10 cellular contexts compared by ENCODE assay signal in the genomic region with DNA sequence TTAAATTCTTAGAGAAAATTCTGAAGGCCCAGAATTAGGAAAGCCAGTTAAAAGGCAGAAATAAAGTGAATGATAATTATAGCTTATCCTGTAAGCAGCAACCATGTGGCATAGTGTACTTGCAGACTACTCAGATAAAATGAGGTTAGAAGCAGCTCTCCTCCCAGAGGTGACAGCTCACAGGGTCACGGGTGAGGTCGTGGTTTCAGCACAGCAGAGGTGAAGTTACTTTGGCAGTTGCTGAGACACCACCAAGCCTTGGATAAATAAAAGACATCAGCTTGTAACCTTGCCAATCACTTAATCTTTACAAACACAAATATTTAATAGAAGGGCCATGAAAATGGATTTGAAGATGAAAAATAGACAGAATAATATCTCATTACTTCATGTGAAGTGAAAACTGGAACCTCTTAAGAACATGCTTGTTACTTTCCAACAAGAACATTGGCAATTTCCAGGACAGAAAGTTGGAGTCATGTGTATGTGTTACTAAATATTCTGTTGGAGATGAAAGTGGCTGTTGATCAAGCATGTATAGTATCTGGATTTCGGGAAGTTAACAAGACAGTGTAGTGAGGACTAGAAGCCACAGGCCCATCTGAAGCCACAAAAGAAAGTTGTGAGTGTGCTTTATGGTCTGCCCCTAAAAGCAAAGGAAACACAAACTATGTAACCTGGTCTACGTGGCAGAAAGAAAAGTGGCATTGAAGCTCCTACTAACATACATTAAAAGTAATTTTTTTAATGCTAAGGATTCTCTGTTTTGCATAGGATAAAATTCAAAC.
DNase-seq lines count a peak whose midpoint lies in the region; ATAC-seq lines count a peak whose summit lies in the region.
"Had no signal": no experiment of that assay in that cellular context is flagged by ENCODE, and none has a peak within 500 bp of the region (broad histone marks: within the 10 kb centered on the region; RNA-seq: fewer than 3 reads in every experiment).

No MANE protein-coding gene starts in this region.

- no peak overlapping the region for H2AFZ ChIP-seq in trophoblast cell (ENCODE audit: insufficient read depth, low read length, poor library complexity)

- no peaks in the 10 kb centered on the region for H3K27me3 ChIP-seq in trophoblast cell (ENCODE audit: insufficient read depth, low read length)

- in situ Hi-C loops in G401 (cut with HindIII; ENCODE audit: low sequenced_read_pairs), result no loop called here

- no peak overlapping the region for H2BK120ac ChIP-seq in trophoblast cell (ENCODE audit: insufficient read depth, low read length, poor library complexity)

- H3K4me2 ChIP-seq in trophoblast cell (ENCODE audit: low read length), result no peak overlapping the region

- H3K4ac ChIP-seq in trophoblast cell (ENCODE audit: low read depth, low read length), result no peak overlapping the region

- intact Hi-C loops in left cardiac atrium (cut with DNase I), result no loop called here

- no peak for DNase-seq in activated CD4-positive, CD25-positive, alpha-beta regulatory T cell treated with anti-CD3 and anti-CD28 coated beads, Interleukin-2, amount 50 U/mL, for 72 hours
- peak; percentile 70 for DNase-seq in activated CD8-positive, alpha-beta memory T cell treated with anti-CD3 and anti-CD28 coated beads, Interleukin-2, amount 50 U/mL, for 48 hours
- DNase-seq in left cardiac atrium, result no peak
- DNase-seq in G401 (ENCODE audit: low spot score), result no peak
- DNase-seq in trophoblast cell, result no peak
- DNase-seq: caudate nucleus, NCI-H1048 had no signal

- no peak overlapping the region for H3K14ac ChIP-seq in trophoblast cell (ENCODE audit: low read length)

- H2BK5ac ChIP-seq in trophoblast cell (ENCODE audit: low read depth, low read length, poor library complexity), result no peak overlapping the region

- peaks cover 26% of the 10 kb centered on the region for H3K4me1 Mint-ChIP-seq in stimulated activated naive CD8-positive, alpha-beta T cell treated with anti-CD3 and anti-CD28 coated beads, Interleukin-15, Interleukin-2, amounts not matched to agents 100 ng/mL and 50 ng/mL, for 24 hours (ENCODE audit: low read depth)

- no peak overlapping the region for H3K23ac ChIP-seq in trophoblast cell (ENCODE audit: low read length)

- H2BK12ac ChIP-seq in trophoblast cell (ENCODE audit: low read length), result no peak overlapping the region

- H4K91ac ChIP-seq in trophoblast cell (ENCODE audit: low read depth, low read length), result no peak overlapping the region

- H3K4me1 ChIP-seq in trophoblast cell (ENCODE audit: control insufficient read depth in 1 of 2, insufficient read depth in 2 of 2, low read length in 2 of 2), result no peaks in the 10 kb centered on the region

- no peaks in the 10 kb centered on the region for H3K9me3 Mint-ChIP-seq in stimulated activated naive CD8-positive, alpha-beta T cell treated with anti-CD3 and anti-CD28 coated beads, Interleukin-15, Interleukin-2, amounts not matched to agents 100 ng/mL and 50 ng/mL, for 24 hours

- peaks cover 33% of the 10 kb centered on the region for H3K36me3 Mint-ChIP-seq in stimulated activated naive CD8-positive, alpha-beta T cell treated with anti-CD3 and anti-CD28 coated beads, Interleukin-15, Interleukin-2, amounts not matched to agents 100 ng/mL and 50 ng/mL, for 24 hours (ENCODE audit: low read depth)

- H3K4me3 ChIP-seq in trophoblast cell (ENCODE audit: low read depth, low read length), result no peak overlapping the region

- H3K18ac ChIP-seq in trophoblast cell (ENCODE audit: low read length), result no peak overlapping the region

- H4K8ac ChIP-seq in trophoblast cell (ENCODE audit: low read depth, low read length), result no peak overlapping the region

- H3K27ac ChIP-seq in trophoblast cell (ENCODE audit: low read depth, low read length), result no peak overlapping the region

- no peak overlapping the region for H3K9ac ChIP-seq in trophoblast cell (ENCODE audit: low read length)

- peaks cover 2 to 9% of the 10 kb centered on the region in 2 experiments for H3K36me3 ChIP-seq in trophoblast cell (ENCODE audit: control insufficient read depth in 1 of 2, insufficient read depth in 2 of 2, low read length in 2 of 2)

- H3K27ac Mint-ChIP-seq in stimulated activated naive CD8-positive, alpha-beta T cell treated with anti-CD3 and anti-CD28 coated beads, Interleukin-15, Interleukin-2, amounts not matched to agents 100 ng/mL and 50 ng/mL, for 24 hours, result peak overlapping the region; percentile 76

- no peaks in the 10 kb centered on the region for H3K79me1 ChIP-seq in trophoblast cell (ENCODE audit: low read length)

- peak overlapping the region; percentile 31 for H3K4me3 Mint-ChIP-seq in stimulated activated naive CD8-positive, alpha-beta T cell treated with anti-CD3 and anti-CD28 coated beads, Interleukin-15, Interleukin-2, amounts not matched to agents 100 ng/mL and 50 ng/mL, for 24 hours

- H4K12ac ChIP-seq in trophoblast cell (ENCODE audit: low read depth, low read length), result no peak overlapping the region

- H3K79me2 ChIP-seq in trophoblast cell (ENCODE audit: control insufficient read depth, insufficient read depth, low read length, poor library complexity), result no peaks in the 10 kb centered on the region

- no CpG with 5 or more reads among the region's 4 CpGs for WGBS in trophoblast cell (ENCODE audit: extremely low coverage, insufficient coverage, insufficient read length)

- no peak overlapping the region for H2AK5ac ChIP-seq in trophoblast cell (ENCODE audit: low read length)

- peak; percentile 64 to 77 for ATAC-seq in activated CD4-positive, CD25-positive, alpha-beta regulatory T cell treated with anti-CD3 and anti-CD28 coated beads, Interleukin-2, amount 50 U/mL, for 24 hours
- peak; percentile 68 to 71 for ATAC-seq in left cardiac atrium
- ATAC-seq in GM21447 (IDR thresholded peaks at IDR 0.05; ENCODE audit: unreplicated experiment), result no peak

- no peaks in the 10 kb centered on the region for H3K27me3 Mint-ChIP-seq in stimulated activated naive CD8-positive, alpha-beta T cell treated with anti-CD3 and anti-CD28 coated beads, Interleukin-15, Interleukin-2, amounts not matched to agents 100 ng/mL and 50 ng/mL, for 24 hours

- no peaks in the 10 kb centered on the region for H3K9me3 ChIP-seq in trophoblast cell (ENCODE audit: insufficient read depth, low read depth, low read length)
